Comparison of ENCODE assay signal across 9 cellular contexts in genomic region chr2:240232961-240233890, GRCh38.
DNase-seq lines count a peak whose midpoint lies in the region; ATAC-seq, FAIRE-seq and TF ChIP-seq lines count a peak whose summit lies in the region.
"Had no signal": no experiment of that assay in that cellular context is flagged by ENCODE, and none has a peak within 500 bp of the region (broad histone marks: within the 10 kb centered on the region; RNA-seq: fewer than 3 reads in every experiment).

No MANE protein-coding gene starts in this region.

- no peak for ATAC-seq in GM18519 (IDR thresholded peaks at IDR 0.05; ENCODE audit: low FRiP score, unreplicated experiment)
- no peak for ATAC-seq in HG03135 (IDR thresholded peaks at IDR 0.05; ENCODE audit: unreplicated experiment)

- peaks cover 6 to 37% (median 19%) of the 10 kb centered on the region in 6 donors for H3K4me1 ChIP-seq in spleen

- H3K27me3 ChIP-seq in bronchial epithelial cell (ENCODE audit: control insufficient read depth, insufficient read depth, low read length) (no peaks in the 10 kb centered on the region), spleen (replicated peaks in 1 of 7) (peaks cover 0 to 44% (median 0%) of the 10 kb centered on the region in 7 donors)

- H3K27ac ChIP-seq in spleen = peak overlapping the region in 2 of 8 donors; percentile 21 to 40

- intact Hi-C loops in spleen (cut with DNase I; ENCODE audit: low total_unique reads) = loop anchor here (1.0 kb wide), 1 partner anchor 205 kb away; no protein-coding TSS in a partner anchor

- peak overlapping the region; percentile 37 for H3K4me3 ChIP-seq in bronchial epithelial cell (ENCODE audit: low read depth, low read length)
- H3K4me3 ChIP-seq in spleen = peak overlapping the region in 3 of 8 donors; percentile 5 to 60 (median 26)

- H3K9me3 ChIP-seq in spleen = peaks cover 0 to 20% (median 13%) of the 10 kb centered on the region in 8 donors

- peaks cover 2 to 11% (median 8%) of the 10 kb centered on the region in 3 donors for H3K27me3 Mint-ChIP-seq in immature natural killer cell (ENCODE audit: low read depth in 3 of 3)

- H3K36me3 Mint-ChIP-seq in immature natural killer cell = no peaks in the 10 kb centered on the region

- no peak overlapping the region for H3K27ac Mint-ChIP-seq in immature natural killer cell

- H3K36me3 ChIP-seq in bronchial epithelial cell (ENCODE audit: control insufficient read depth, insufficient read depth, low read length) (no peaks in the 10 kb centered on the region), spleen (no peaks in the 10 kb centered on the region)

- TF ChIP-seq CTCF in GM10266 (IDR thresholded peaks at IDR 0.05; ENCODE audit: control insufficient read depth, insufficient read depth, low read depth, missing control alignments) (peak; percentile 60), bronchial epithelial cell (IDR thresholded peaks at IDR 0.05; ENCODE audit: insufficient read depth, low read length, severe bottlenecking) (peak; percentile 94), spleen (IDR thresholded peaks at IDR 0.05 in 8 of 11, conservative IDR thresholded peaks at IDR 0.05 in 3 of 11) (peak; percentile 32 to 87 (median 77))

- no peak overlapping the region for H3K4me3 Mint-ChIP-seq in immature natural killer cell

- peak; percentile 82 for DNase-seq in GM10266 (ENCODE audit: extremely low spot score)
- DNase-seq in NCI-H2029 (lab: John Stamatoyannopoulos, UW) = peak; percentile 80
- peak; percentile 11 to 30 (median 28) for DNase-seq in activated CD4-positive, CD25-positive, alpha-beta regulatory T cell (lab: John Stamatoyannopoulos, UW)
- DNase-seq in bronchial epithelial cell (ENCODE audit: low read depth) = peak; percentile 73
- peak; percentile 28 to 54 (median 47) for DNase-seq in immature natural killer cell
- peak; percentile 89 for DNase-seq in spleen

- TF ChIP-seq POLR2A in spleen (IDR thresholded peaks at IDR 0.05) = no peak

- no peak for FAIRE-seq in bronchial epithelial cell (lab: Jason Lieb, UNC)
- FAIRE-seq: endometrium had no signal

- H3K4me1 Mint-ChIP-seq in immature natural killer cell = peaks cover 0 to 7% of the 10 kb centered on the region in 2 donors

- WGBS in spleen, 5 donors = 2 to 5% (median 5%) methylated on average over 20 to 39 of the region's 39 CpGs

- H3K9me3 Mint-ChIP-seq in immature natural killer cell = peaks cover 0 to 13% (median 2%) of the 10 kb centered on the region in 6 donors

Comparison
In these comparisons a context has a peak if more than half of its experiments do, and no peak if none do; other contexts are left out.
1. DNase-seq: peak in every context shown above with its lines; median percentile 89 in spleen; 82 in GM10266; 80 in NCI-H2029; 73 in bronchial epithelial cell; 47 in immature natural killer cell; 28 in activated CD4-positive, CD25-positive, alpha-beta regulatory T cell.